Comparison of ENCODE assay signal across 13 cellular contexts in the genomic region with DNA sequence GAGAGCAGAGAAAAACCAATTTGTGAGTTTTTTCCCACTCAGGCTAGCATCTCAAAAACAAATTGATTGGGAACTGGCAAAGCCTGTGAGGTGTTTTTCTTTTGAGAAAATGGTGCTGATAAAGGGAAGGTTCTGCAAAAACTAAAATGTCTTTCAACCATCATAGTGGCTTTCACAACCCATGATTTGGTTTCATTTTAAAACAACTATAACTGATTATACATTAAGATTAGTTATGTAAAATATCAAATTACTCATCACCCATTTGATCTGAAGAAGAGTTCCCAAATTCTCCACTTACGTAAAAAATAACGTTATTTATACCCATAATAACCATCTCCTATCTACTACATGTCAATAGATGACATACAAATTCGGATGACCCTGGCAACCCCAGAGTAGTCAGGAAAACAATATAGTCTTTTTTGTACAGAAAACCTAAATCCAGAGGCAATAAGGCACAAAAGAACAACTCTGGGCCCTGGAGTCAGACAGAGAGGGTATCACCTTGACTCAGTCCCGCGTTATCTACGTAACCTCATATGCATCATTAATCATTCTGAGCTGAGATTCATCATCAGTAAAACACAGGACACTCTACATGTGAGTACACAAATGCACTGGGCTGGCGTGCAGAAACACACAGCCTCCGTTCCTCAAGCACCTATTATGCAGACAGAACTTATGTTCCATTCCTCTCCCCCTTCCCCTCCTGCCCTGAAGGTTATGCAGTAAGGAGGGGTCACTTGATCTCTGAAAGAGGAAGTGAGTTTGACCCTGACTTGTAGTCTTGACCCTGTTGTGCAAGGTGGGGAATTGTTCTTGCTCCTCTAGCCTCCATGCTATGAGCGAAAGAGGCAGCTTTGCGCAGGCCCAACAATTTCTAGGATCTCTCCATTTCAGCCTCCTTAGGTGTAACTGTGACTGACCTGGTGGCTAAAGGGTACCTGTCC.
"Had no signal": no experiment of that assay in that cellular context is flagged by ENCODE, and none has a peak within 500 bp of the region (broad histone marks: within the 10 kb centered on the region; RNA-seq: fewer than 3 reads in every experiment).

No MANE protein-coding gene starts in this region.

- H3K4me1 ChIP-seq: esophagus muscularis mucosa, SJSA1, tibial nerve had no signal

- DNase-seq: activated CD8-positive, alpha-beta memory T cell treated with anti-CD3 and anti-CD28 coated beads, Interleukin-2, amount 50 U/mL, for 48 hours; activated gamma-delta T cell; activated naive CD8-positive, alpha-beta T cell treated with anti-CD3 and anti-CD28 coated beads for 36 hours; immature natural killer cell; naive thymus-derived CD8-positive, alpha-beta T cell; retina; T-cell had no signal

- ATAC-seq: naive thymus-derived CD8-positive, alpha-beta T cell; T-cell; WTC11 had no signal

- H3K36me3 ChIP-seq: esophagus muscularis mucosa, neutrophil, SJSA1, tibial nerve had no signal

- H3K9me3 ChIP-seq: esophagus muscularis mucosa, neutrophil, SJSA1, tibial nerve had no signal

- H3K27me3 ChIP-seq: esophagus muscularis mucosa, neutrophil, SJSA1 had no signal

- H3K27ac ChIP-seq: esophagus muscularis mucosa, neutrophil, SJSA1, tibial nerve had no signal

- H3K4me3 ChIP-seq: esophagus muscularis mucosa, lung, SJSA1, tibial nerve had no signal
